ENCODE assay signal across 8 cellular contexts in genomic region chr4:139665690-139666529, GRCh38. TPM values are rescaled to one million over a fixed set of nuclear protein-coding genes. Genes with fewer than 3 reads are reported as not detected.
DNase-seq lines count a peak whose midpoint lies in the region; ATAC-seq and TF ChIP-seq lines count a peak whose summit lies in the region.

MGST2 (plus strand) TSS chr4:139665819; CDS start chr4:139666020, 201 bp downstream.

- POLR2A ChIA-PET in OCI-LY7 (lab: Charles Lee) = interaction anchor here (0.7 to 1.3 kb wide), 4 partner anchors 9 to 105 kb away, joined by 3 read pairs; no protein-coding TSS in a partner anchor

- intact Hi-C loops in OCI-LY7 (cut with micrococcal nuclease; ENCODE audit: unreplicated experiment) = no loop called here

- no peaks in the 10 kb centered on the region for H3K27me3 Mint-ChIP-seq in activated naive CD8-positive, alpha-beta T cell
- H3K27me3 Mint-ChIP-seq in glutamatergic neuron (ENCODE audit: unreplicated experiment) = peaks cover 3% of the 10 kb centered on the region

- H3K4ac ChIP-seq in neuronal stem cell (ENCODE audit: low read length) = no peak within 1 kb of the TSS

- H2BK5ac ChIP-seq in neuronal stem cell (ENCODE audit: low read length) = peak within 1 kb of the TSS; percentile 19

- peak within 1 kb of the TSS; percentile 92 for H3K18ac ChIP-seq in neuronal stem cell (ENCODE audit: low read length)

- peak within 1 kb of the TSS; percentile 78 for H3K9ac ChIP-seq in neuronal stem cell (ENCODE audit: low read depth, low read length, poor library complexity)

- BruUV-seq in OCI-LY7 (replicated peaks; lab: Mats Ljungman, UMichigan) = TSS peak; percentile 87

- H4K8ac ChIP-seq in neuronal stem cell (ENCODE audit: low read depth, low read length) = peak within 1 kb of the TSS; percentile 92

- H3K27me3 ChIP-seq in HL-60 (ENCODE audit: insufficient read depth, poor library complexity, severe bottlenecking) = no peaks in the 10 kb centered on the region
- H3K27me3 ChIP-seq in neuronal stem cell (ENCODE audit: control insufficient read depth in 3 of 3, insufficient read depth in 3 of 3, low read depth in 1 of 3, low read length in 3 of 3) = no peaks in the 10 kb centered on the region

- H3K9me2 ChIP-seq in OCI-LY7 (ENCODE audit: insufficient read depth, low read length) = no peaks in the 10 kb centered on the region

- WGBS in neuronal stem cell (ENCODE audit: extremely low coverage in 2 of 2, insufficient read length in 2 of 2, insufficient replicate concordance in 1 of 2), 2 donors = no CpG with 5 or more reads among the region's 32 CpGs

- H3K79me1 ChIP-seq in neuronal stem cell (ENCODE audit: low read depth, low read length) = no peaks in the 10 kb centered on the region

- no peak within 1 kb of the TSS for H3K14ac ChIP-seq in neuronal stem cell (ENCODE audit: low read length)

- H3K27ac Mint-ChIP-seq in activated naive CD8-positive, alpha-beta T cell = peak within 1 kb of the TSS; percentile 72
- H3K27ac Mint-ChIP-seq in glutamatergic neuron (ENCODE audit: unreplicated experiment) = peak within 1 kb of the TSS; percentile 74

- CTCF ChIA-PET in OCI-LY7 (lab: Charles Lee; ENCODE audit: unreplicated experiment) = interaction anchor here (0.5 kb wide), 1 partner anchor 135 kb away, joined by 4 read pairs; no protein-coding TSS in a partner anchor

- H2BK15ac ChIP-seq in neuronal stem cell (ENCODE audit: low read length) = peak within 1 kb of the TSS; percentile 3

- H4K20me1 ChIP-seq in OCI-LY7 (ENCODE audit: insufficient read depth, low read length) = no peaks in the 10 kb centered on the region

- H3K4me1 ChIP-seq in OCI-LY7 (ENCODE audit: insufficient read depth, low read length, poor library complexity, severe bottlenecking) (peaks cover 11% of the 10 kb centered on the region), neuronal stem cell (ENCODE audit: control insufficient read depth in 2 of 2, insufficient read depth in 1 of 2, low read depth in 1 of 2, low read length in 2 of 2) (peaks cover 3 to 18% of the 10 kb centered on the region in 2 donors)

- H3K36me3 ChIP-seq in OCI-LY7 (ENCODE audit: insufficient read depth, low read length) = no peaks in the 10 kb centered on the region
- no peaks in the 10 kb centered on the region for H3K36me3 ChIP-seq in neuronal stem cell (replicated peaks in 1 of 2; ENCODE audit: control insufficient read depth in 2 of 2, insufficient read depth in 2 of 2, low read length in 2 of 2)

- TF ChIP-seq CTCF in HL-60 (IDR thresholded peaks at IDR 0.05; ENCODE audit: insufficient read depth, low read length) (no peak), OCI-LY7 (conservative IDR thresholded peaks at IDR 0.05; ENCODE audit: low read length) (no peak), glutamatergic neuron (IDR thresholded peaks at IDR 0.05; ENCODE audit: partially characterized antibody, unreplicated experiment) (no peak)

- peak within 1 kb of the TSS; percentile 30 for H3K23ac ChIP-seq in neuronal stem cell (ENCODE audit: low read depth, low read length, poor library complexity)

- peak within 1 kb of the TSS; percentile 59 for H3K4me2 ChIP-seq in OCI-LY7 (ENCODE audit: low read length)
- peak within 1 kb of the TSS; percentile 81 for H3K4me2 ChIP-seq in neuronal stem cell (ENCODE audit: insufficient read depth, low read length, poor library complexity, severe bottlenecking)

- peaks cover 20% of the 10 kb centered on the region for H3K4me1 Mint-ChIP-seq in activated naive CD8-positive, alpha-beta T cell (ENCODE audit: low read depth)
- peaks cover 17% of the 10 kb centered on the region for H3K4me1 Mint-ChIP-seq in glutamatergic neuron (ENCODE audit: low read depth, unreplicated experiment)

- H2AFZ ChIP-seq in OCI-LY7 (ENCODE audit: low read length) (peak within 1 kb of the TSS; percentile 97), neuronal stem cell (ENCODE audit: low read length) (peak within 1 kb of the TSS; percentile 90)

- no peaks in the 10 kb centered on the region for H3K36me3 Mint-ChIP-seq in activated naive CD8-positive, alpha-beta T cell
- H3K36me3 Mint-ChIP-seq in glutamatergic neuron (ENCODE audit: unreplicated experiment) = no peaks in the 10 kb centered on the region

- peak within 1 kb of the TSS; percentile 94 for H3K4me3 Mint-ChIP-seq in activated naive CD8-positive, alpha-beta T cell
- peak within 1 kb of the TSS; percentile 91 for H3K4me3 Mint-ChIP-seq in glutamatergic neuron (ENCODE audit: unreplicated experiment)

- H2AK5ac ChIP-seq in neuronal stem cell (ENCODE audit: low read depth, low read length) = peak within 1 kb of the TSS; percentile 42

- H2BK120ac ChIP-seq in neuronal stem cell (ENCODE audit: low read depth, low read length) = peak within 1 kb of the TSS; percentile 42

- peak within 1 kb of the TSS; percentile 92 for H3K27ac ChIP-seq in HL-60 (replicated peaks)
- peak within 1 kb of the TSS; percentile 43 for H3K27ac ChIP-seq in OCI-LY7 (ENCODE audit: low read depth, low read length, poor library complexity, severe bottlenecking)
- peak within 1 kb of the TSS; percentile 50 for H3K27ac ChIP-seq in neuronal stem cell (replicated peaks; ENCODE audit: low read length)

- H3K9me3 Mint-ChIP-seq in activated naive CD8-positive, alpha-beta T cell (ENCODE audit: low read depth) = no peaks in the 10 kb centered on the region
- H3K9me3 Mint-ChIP-seq in glutamatergic neuron (ENCODE audit: unreplicated experiment) = peaks cover 2% of the 10 kb centered on the region

- DNase-seq in DMS79 treated with DMSO at 0.1 percent for 48 hours (lab: John Stamatoyannopoulos, UW) = peak; percentile 49
- peak; percentile 69 to 84 for DNase-seq in HL-60 (ENCODE audit: low read depth in 1 of 2, low spot score in 1 of 2)
- peak; percentile 58 for DNase-seq in OCI-LY7 (ENCODE audit: low spot score)
- peak; percentile 65 for DNase-seq in glutamatergic neuron
- peak; percentile 64 for DNase-seq in neuronal stem cell (ENCODE audit: low spot score)
- DNase-seq in amniotic stem cell (lab: John Stamatoyannopoulos, UW) = no peak

- H3K79me2 ChIP-seq in OCI-LY7 (ENCODE audit: insufficient read depth, low read depth, low read length) = peaks cover 7% of the 10 kb centered on the region; the same call in 1 of the 2 replicates

- H4K91ac ChIP-seq in neuronal stem cell (ENCODE audit: low read depth, low read length, poor library complexity) = no peak within 1 kb of the TSS

- H3K9me3 ChIP-seq in OCI-LY7 (ENCODE audit: low read length) = no peaks in the 10 kb centered on the region
- H3K9me3 ChIP-seq in neuronal stem cell (replicated peaks in 1 of 2; ENCODE audit: control insufficient read depth in 2 of 2, insufficient read depth in 1 of 2, low read depth in 1 of 2, low read length in 2 of 2) = no peaks in the 10 kb centered on the region

- peak within 1 kb of the TSS; percentile 64 for H2BK12ac ChIP-seq in neuronal stem cell (ENCODE audit: low read length)

- peak; percentile 72 for ATAC-seq in GM21360 (IDR thresholded peaks at IDR 0.05; ENCODE audit: unreplicated experiment)

- H3K4me3 ChIP-seq in HL-60 (replicated peaks; ENCODE audit: insufficient read depth, low read length) (peak within 1 kb of the TSS; percentile 49), OCI-LY7 (ENCODE audit: low read depth, low read length, poor library complexity, severe bottlenecking) (peak within 1 kb of the TSS; percentile 71), neuronal stem cell (ENCODE audit: low read length in 2 of 2) (peak within 1 kb of the TSS; percentile 1 to 56)

RNA-seq across cellular contexts. Expression of gene MGST2, which starts in this region (rescaled TPM):
- 9.3 and 11.7 TPM in 2 replicates for total RNA-seq in OCI-LY7 (2014; rRNA removed; shearing (Covaris generic))
- 4.7 and 7.6 TPM in 2 replicates for total RNA-seq in OCI-LY7 (2022)
- 6.9 TPM for total RNA-seq in glutamatergic neuron (ENCODE audit: unreplicated experiment)
- polyA plus RNA-seq in neuronal stem cell (2013, experiment 1 of 2) = 19.9 TPM
- 18.6 TPM for polyA plus RNA-seq in neuronal stem cell (2013, experiment 2 of 2)
